22 cellular contexts compared by ENCODE assay signal in the genomic region with DNA sequence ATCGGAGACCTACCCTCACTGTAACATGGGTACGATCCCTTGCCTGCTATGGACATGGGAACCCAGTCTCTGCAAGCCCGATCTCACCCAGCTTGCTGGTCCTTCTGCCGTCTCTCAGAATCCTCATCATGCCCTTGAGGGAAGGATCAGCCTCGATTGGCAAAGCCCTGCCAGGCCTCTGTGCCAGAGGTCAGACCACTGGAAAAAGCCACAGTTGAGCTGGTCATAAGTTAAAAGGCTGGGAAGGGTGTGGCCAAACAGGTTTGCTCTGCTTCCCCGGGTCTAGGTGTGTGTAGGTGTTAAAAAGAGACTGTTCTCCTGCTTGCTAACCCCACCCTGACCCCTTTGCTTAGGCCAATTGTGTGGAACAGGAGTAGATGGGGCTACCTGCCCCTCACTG. TPM values are rescaled to one million over a fixed set of nuclear protein-coding genes. Genes with fewer than 3 reads are reported as not detected.
A peak's percentile ranks its signal among the peaks of the same experiment; 100 is the strongest.
DNase-seq lines count a peak whose midpoint lies in the region; ATAC-seq, FAIRE-seq and TF ChIP-seq lines count a peak whose summit lies in the region.
"Had no signal": no experiment of that assay in that cellular context is flagged by ENCODE, and none has a peak within 500 bp of the region (broad histone marks: within the 10 kb centered on the region; RNA-seq: fewer than 3 reads in every experiment).

No MANE protein-coding gene starts in this region.

- H3K9me3 ChIP-seq in RWPE2 (ENCODE audit: severe bottlenecking) = no peaks in the 10 kb centered on the region
- no peaks in the 10 kb centered on the region for H3K9me3 ChIP-seq in kidney (ENCODE audit: control insufficient read depth in 1 of 2, low read length in 2 of 2)
- no peaks in the 10 kb centered on the region for H3K9me3 ChIP-seq in small intestine (ENCODE audit: control insufficient read depth, low read depth)
- H3K9me3 ChIP-seq: SJSA1 had no signal

- H3K4me3 ChIP-seq in RWPE2 (ENCODE audit: severe bottlenecking) (no peak overlapping the region), kidney (ENCODE audit: low read length in 2 of 2) (no peak overlapping the region), small intestine (ENCODE audit: low read depth in 1 of 2, low read length in 2 of 2) (no peak overlapping the region)
- H3K4me3 ChIP-seq: SJSA1 had no signal

- 44 to 74% (median 54%) methylated on average over 6 of the region's 6 CpGs for WGBS in small intestine, 3 donors

- H3K27ac ChIP-seq in RWPE2 (ENCODE audit: poor library complexity, severe bottlenecking) (peak overlapping the region; percentile 100), kidney (ENCODE audit: low read depth in 2 of 2, low read length in 2 of 2) (no peak overlapping the region), small intestine (ENCODE audit: low read depth in 1 of 2, low read length in 1 of 2) (no peak overlapping the region)
- H3K27ac ChIP-seq: SJSA1 had no signal

- H3K36me3 ChIP-seq in RWPE2 (ENCODE audit: low read depth) (no peaks in the 10 kb centered on the region), kidney (ENCODE audit: control insufficient read depth in 1 of 2, insufficient read depth in 2 of 2, low read length in 2 of 2) (no peaks in the 10 kb centered on the region), small intestine (ENCODE audit: control insufficient read depth in 2 of 2, insufficient read depth in 2 of 2, low read length in 2 of 2) (no peaks in the 10 kb centered on the region)
- H3K36me3 ChIP-seq: SJSA1 had no signal

- peaks cover 48% of the 10 kb centered on the region for H3K4me1 ChIP-seq in RWPE2 (ENCODE audit: insufficient read depth, poor library complexity, severe bottlenecking)
- no peaks in the 10 kb centered on the region for H3K4me1 ChIP-seq in kidney (ENCODE audit: control insufficient read depth in 1 of 2, insufficient read depth in 1 of 2, low read depth in 1 of 2, low read length in 2 of 2)
- no peaks in the 10 kb centered on the region for H3K4me1 ChIP-seq in small intestine (ENCODE audit: control insufficient read depth in 2 of 2, insufficient read depth in 1 of 2, low read depth in 1 of 2, low read length in 1 of 2)

- no peak overlapping the region for H3K9ac ChIP-seq in kidney (ENCODE audit: low read length in 2 of 2)

- H3K27me3 ChIP-seq in RWPE2 (ENCODE audit: insufficient read depth, poor library complexity, severe bottlenecking) (no peaks in the 10 kb centered on the region), small intestine (ENCODE audit: control insufficient read depth in 2 of 2, insufficient read depth in 2 of 2, low read length in 2 of 2) (no peaks in the 10 kb centered on the region)
- H3K27me3 ChIP-seq: SJSA1 had no signal

- DNase-seq in HT-29 (ENCODE audit: low spot score) (peak; percentile 77), RWPE2 (ENCODE audit: low spot score) (no peak), kidney (peak; percentile 78), small intestine (peak; percentile 46), UCSD-AML1 (lab: John Stamatoyannopoulos, UW; ENCODE audit: unreplicated experiment) (no peak)
- DNase-seq: ACHN; CD4-positive, CD25-positive, alpha-beta regulatory T cell; DMS79 treated with DMSO at 0.1 percent for 48 hours; GOT3; HFFc6; MV-4-11; NCI-H1417 treated with DMSO at 0.1 percent for 48 hours; NCI-H2029; NCI-H2171 treated with DMSO at 0.1 percent for 48 hours; NCI-H82 had no signal

- TF ChIP-seq CTCF in RWPE2 (IDR thresholded peaks at IDR 0.05; ENCODE audit: poor library complexity, severe bottlenecking) = no peak
- no peak for TF ChIP-seq CTCF in kidney (IDR thresholded peaks at IDR 0.05; ENCODE audit: borderline replicate concordance, extremely low read depth, insufficient read depth)

- intact Hi-C loops in kidney (cut with DNase I) = no loop called here

- no peak for FAIRE-seq in kidney (lab: Jason Lieb, UNC)
- no peak for FAIRE-seq in small intestine (lab: Jason Lieb, UNC)
- FAIRE-seq: G401.6, GM12891, GM19239 had no signal

- ATAC-seq in RWPE2 (ENCODE audit: low read depth) = no peak
- no peak for ATAC-seq in HG02870 (IDR thresholded peaks at IDR 0.05; ENCODE audit: unreplicated experiment)
- no peak for ATAC-seq in HG02623 (IDR thresholded peaks at IDR 0.05; ENCODE audit: unreplicated experiment)

RNA-seq across cellular contexts. Expression of a gene that starts 19.5 kb away (rescaled TPM):
- total RNA-seq in HT-29 (2014; rRNA removed; shearing (Covaris generic)) = 0.03 and 0.15 TPM in 2 replicates
- total RNA-seq in kidney = not detected
- polyA plus RNA-seq in kidney (ENCODE audit: insufficient read depth, low read depth, low replicate concordance) (not detected), small intestine (under 1 TPM in 1 of 3 donors, not detected in 2; 0.04 TPM)
- total RNA-seq: CD4-positive, CD25-positive, alpha-beta regulatory T cell; NCI-H460 had no signal
- polyA plus RNA-seq: CD4-positive, CD25-positive, alpha-beta regulatory T cell had no signal

RNA-seq across cellular contexts. Expression of a gene that starts 24.5 kb away (rescaled TPM):
- 16.3 and 17.5 TPM in 2 replicates for total RNA-seq in HT-29 (2014; rRNA removed; shearing (Covaris generic))
- 1.3 TPM for total RNA-seq in kidney
- polyA plus RNA-seq in kidney (ENCODE audit: insufficient read depth, low read depth, low replicate concordance) (not detected), small intestine (under 1 TPM in 2 of 3 donors, not detected in 1; 0.10 to 0.27 TPM)
- total RNA-seq: CD4-positive, CD25-positive, alpha-beta regulatory T cell; NCI-H460 had no signal
- polyA plus RNA-seq: CD4-positive, CD25-positive, alpha-beta regulatory T cell had no signal

Comparison
In these comparisons a context has a peak if more than half of its experiments do, and no peak if none do; other contexts are left out.
1. DNase-seq: peak in HT-29 (single experiment), kidney (single experiment) and small intestine (single experiment); none in RWPE2 (single experiment) and UCSD-AML1 (single experiment).